In genomic region chr19:30704716-30705115, GRCh38 we compare ENCODE assay signal across 32 cellular contexts.
"Had no signal": no experiment of that assay in that cellular context is flagged by ENCODE, and none has a peak within 500 bp of the region (broad histone marks: within the 10 kb centered on the region; RNA-seq: fewer than 3 reads in every experiment).

No MANE protein-coding gene starts in this region.

- ATAC-seq: activated naive CD4-positive, alpha-beta T cell treated with anti-CD3 and anti-CD28 coated beads, Interleukin-2, amount 50 U/mL, for 72 hours; activated naive CD8-positive, alpha-beta T cell treated with anti-CD3 and anti-CD28 coated beads, Interleukin-2, amount 50 U/mL, for 24 hours; activated T-cell treated with anti-CD3 and anti-CD28 coated beads, Interleukin-2, amount 50 U/mL, for 4 hours; activated T-cell treated with anti-CD3 and anti-CD28 coated beads, Interleukin-2, amount 50 U/mL, for 72 hours; activated T-helper 17 cell treated with anti-CD3 and anti-CD28 coated beads, Interleukin-2, amount 50 U/mL, for 72 hours; body of pancreas had no signal

- H3K27me3 ChIP-seq: adrenal gland, ascending aorta, body of pancreas, brain microvascular endothelial cell, breast epithelium had no signal

- H3K27ac ChIP-seq: adrenal gland, ascending aorta, body of pancreas, brain microvascular endothelial cell, breast epithelium, cardiac muscle cell had no signal

- H3K9me3 ChIP-seq: adrenal gland, ascending aorta, body of pancreas, breast epithelium had no signal

- H3K4me1 ChIP-seq: adrenal gland, ascending aorta, body of pancreas, breast epithelium had no signal

- FAIRE-seq: astrocyte, bronchial epithelial cell had no signal

- DNase-seq: activated gamma-delta T cell; activated gamma-delta T cell treated with Interleukin-2 at 50 U/mL for 16 hours; activated naive CD4-positive, alpha-beta T cell; activated naive CD4-positive, alpha-beta T cell treated with anti-CD3 and anti-CD28 coated beads for 36 hours; activated naive CD4-positive, alpha-beta T cell treated with anti-CD3 and anti-CD28 coated beads, Interleukin-2, amount 10 ng/mL, durations not matched to agents 7 days and 5 days; activated naive CD4-positive, alpha-beta T cell treated with anti-CD3 and anti-CD28 coated beads, Interleukin-2, amount 50 U/mL, for 16 hours; activated naive CD4-positive, alpha-beta T cell treated with Interleukin-2 at 50 U/mL for 16 hours; activated naive CD8-positive, alpha-beta T cell treated with anti-CD3 and anti-CD28 coated beads for 36 hours; activated naive CD8-positive, alpha-beta T cell treated with anti-CD3 and anti-CD28 coated beads, Interleukin-2, amount 10 ng/mL, durations not matched to agents 7 days and 5 days; activated naive CD8-positive, alpha-beta T cell treated with anti-CD3 and anti-CD28 coated beads, Interleukin-2, amount 50 U/mL, for 24 hours; activated T-cell treated with anti-CD3 and anti-CD28 coated beads, Interleukin-2, amount 50 U/mL, for 1 hour; activated T-cell treated with anti-CD3 and anti-CD28 coated beads, Interleukin-2, amount 50 U/mL, for 24 hours; activated T-cell treated with anti-CD3 and anti-CD28 coated beads, Interleukin-2, amount 50 U/mL, for 4 hours; activated T-cell treated with anti-CD3 and anti-CD28 coated beads, Interleukin-2, amount 50 U/mL, for 48 hours; activated T-cell treated with anti-CD3 and anti-CD28 coated beads, Interleukin-2, amount 50 U/mL, for 72 hours; adrenal gland; amniotic stem cell; amygdala; anterior cingulate cortex; aorta; body of pancreas; brain microvascular endothelial cell; caudate nucleus; central memory CD4-positive, alpha-beta T cell; cerebellar nuclear complex had no signal

- H3K4me3 ChIP-seq: adrenal gland, ascending aorta, body of pancreas, breast epithelium, cardiac muscle cell had no signal

- H3K36me3 ChIP-seq: adrenal gland, ascending aorta, brain microvascular endothelial cell, breast epithelium, cardiac muscle cell had no signal
